Comparison of ENCODE assay signal across 1 cellular context in genomic region chr16:296806-297510, GRCh38.
TF ChIP-seq lines count a peak whose summit lies in the region.

No MANE protein-coding gene starts in this region.

TF ChIP-seq in K562, 482 proteins besides CTCF, POLR2A, EP300 and RAD21:
- peak; percentile 11 for TF ChIP-seq RBM22 (IDR thresholded peaks at IDR 0.05; ENCODE audit: low read depth, low read length, poor library complexity, severe bottlenecking)
- TF ChIP-seq CREB3L1 (IDR thresholded peaks at IDR 0.05; ENCODE audit: borderline replicate concordance, low read depth): no peak
TF ChIP-seq in K562: peak in this region for 1.
